ENCODE assay signal across 13 cellular contexts in genomic region chr17:70184770-70185169, GRCh38. TPM values are rescaled to one million over a fixed set of nuclear protein-coding genes. Genes with fewer than 3 reads are reported as not detected.
DNase-seq lines count a peak whose midpoint lies in the region; ATAC-seq and TF ChIP-seq lines count a peak whose summit lies in the region.
"Had no signal": no experiment of that assay in that cellular context is flagged by ENCODE, and none has a peak within 500 bp of the region (broad histone marks: within the 10 kb centered on the region; RNA-seq: fewer than 3 reads in every experiment).

No MANE protein-coding gene starts in this region.

- DNase-seq in HK-2 (ENCODE audit: unreplicated experiment) (peak; percentile 1), brain microvascular endothelial cell (peak; percentile 55), hepatic stellate cell (ENCODE audit: low spot score) (peak; percentile 17), stromal cell of bone marrow (ENCODE audit: low read depth) (peak; percentile 61), SW480 (ENCODE audit: low spot score) (no peak)
- no peak for DNase-seq in activated effector memory CD4-positive, alpha-beta T cell treated with anti-CD3 and anti-CD28 coated beads, Interleukin-2, amount 50 U/mL, for 16 hours
- DNase-seq: activated naive CD8-positive, alpha-beta T cell treated with anti-CD3 and anti-CD28 coated beads for 36 hours; heart left ventricle; left lung; NCI-H2227 treated with DMSO at 0.1 percent for 48 hours had no signal

- no peak for TF ChIP-seq CTCF in brain microvascular endothelial cell (IDR thresholded peaks at IDR 0.05; ENCODE audit: low read depth, low read length, missing control alignments)
- no peak for TF ChIP-seq CTCF in gastroesophageal sphincter (IDR thresholded peaks at IDR 0.05)

- 58 to 62% methylated on average over 4 of the region's 4 CpGs for WGBS in gastroesophageal sphincter (ENCODE audit: low coverage in 1 of 2), 2 donors

- no peak for TF ChIP-seq EP300 in gastroesophageal sphincter (IDR thresholded peaks at IDR 0.05)

- H3K36me3 ChIP-seq in brain microvascular endothelial cell (replicated peaks) (no peaks in the 10 kb centered on the region), gastroesophageal sphincter (no peaks in the 10 kb centered on the region)
- H3K36me3 ChIP-seq: heart left ventricle, left lung had no signal

- TF ChIP-seq POLR2A in gastroesophageal sphincter (IDR thresholded peaks at IDR 0.05), result no peak

- in situ Hi-C loops in brain microvascular endothelial cell (cut with HindIII; ENCODE audit: low pct_ligation_motif_present, low sequenced_read_pairs), result no loop called here

- H3K4me3 ChIP-seq in brain microvascular endothelial cell (ENCODE audit: low read depth, low read length), result no peak overlapping the region
- H3K4me3 ChIP-seq in gastroesophageal sphincter, result no peak overlapping the region
- H3K4me3 ChIP-seq: heart left ventricle, left lung, skin epidermis had no signal

- no peaks in the 10 kb centered on the region for H3K9me3 ChIP-seq in gastroesophageal sphincter
- H3K9me3 ChIP-seq: left lung had no signal

- no peaks in the 10 kb centered on the region for H3K4me1 ChIP-seq in gastroesophageal sphincter
- H3K4me1 ChIP-seq: left lung had no signal

- ATAC-seq in gastroesophageal sphincter, result no peak
- ATAC-seq: activated CD4-positive, CD25-positive, alpha-beta regulatory T cell treated with anti-CD3 and anti-CD28 coated beads, Interleukin-2, amount 50 U/mL, for 24 hours; heart left ventricle; left lung had no signal

- H3K27me3 ChIP-seq in brain microvascular endothelial cell (replicated peaks) (no peaks in the 10 kb centered on the region), gastroesophageal sphincter (no peaks in the 10 kb centered on the region)
- H3K27me3 ChIP-seq: heart left ventricle, left lung had no signal

- no peak overlapping the region for H3K27ac ChIP-seq in brain microvascular endothelial cell
- H3K27ac ChIP-seq in gastroesophageal sphincter, result no peak overlapping the region
- H3K27ac ChIP-seq: left lung, skin epidermis had no signal

RNA-seq across cellular contexts. Expression of gene KCNJ2, which starts 15.4 kb away (rescaled TPM):
- total RNA-seq in gastroesophageal sphincter, result 10 to 100 TPM in 1 of 4 donors, 1 to 10 TPM in 3; 2.8 to 11.3 (median 4.9) TPM
- total RNA-seq: activated naive CD8-positive, alpha-beta T cell treated with anti-CD3 and anti-CD28 coated beads for 36 hours had no signal

Comparison
In these comparisons a context has a peak if more than half of its experiments do, and no peak if none do; other contexts are left out.
1. DNase-seq: peak in HK-2 (single experiment), brain microvascular endothelial cell (single experiment), hepatic stellate cell (single experiment) and stromal cell of bone marrow (single experiment); none in SW480 (single experiment) and activated effector memory CD4-positive, alpha-beta T cell treated with anti-CD3 and anti-CD28 coated beads, Interleukin-2, amount 50 U/mL, for 16 hours (single experiment).